Comparison of ENCODE assay signal across 12 cellular contexts in genomic region chr9:33186457-33187168, GRCh38. TPM values are rescaled to one million over a fixed set of nuclear protein-coding genes. Genes with fewer than 3 reads are reported as not detected.
DNase-seq lines count a peak whose midpoint lies in the region; ATAC-seq, FAIRE-seq and TF ChIP-seq lines count a peak whose summit lies in the region.
"Had no signal": no experiment of that assay in that cellular context is flagged by ENCODE, and none has a peak within 500 bp of the region (broad histone marks: within the 10 kb centered on the region; RNA-seq: fewer than 3 reads in every experiment).

No MANE protein-coding gene starts in this region.

- DNase-seq in dermis blood vessel endothelial cell (peak; percentile 46), HepG2 (ENCODE audit: low spot score) (no peak), stomach (peak; percentile 68), superior temporal gyrus (ENCODE audit: extremely low spot score) (no peak), dedifferentiated amniotic fluid mesenchymal stem cell (ENCODE audit: extremely low spot score) (no peak), testis (no peak), 8988T (no peak)
- DNase-seq: spleen had no signal

- ATAC-seq in HG03442 (IDR thresholded peaks at IDR 0.05; ENCODE audit: unreplicated experiment) (peak; percentile 55), HepG2 (peak; percentile 36)

- H3K27ac ChIP-seq in HepG2 (ENCODE audit: extremely low read length, insufficient read depth, low read length) (no peak overlapping the region), stomach (peak overlapping the region; percentile 57 to 86 (median 77)), testis (peak overlapping the region in 1 of 2 donors; percentile 2)
- H3K27ac ChIP-seq: Peyer's patch, spleen had no signal

- H3K4me3 ChIP-seq in HepG2 (replicated peaks in 1 of 3; ENCODE audit: insufficient read depth in 1 of 3, low read depth in 2 of 3, low read length in 3 of 3): no peak overlapping the region
- H3K4me3 ChIP-seq in stomach: no peak overlapping the region
- H3K4me3 ChIP-seq in testis: no peak overlapping the region
- H3K4me3 ChIP-seq: Peyer's patch, spleen had no signal

- H2AFZ ChIP-seq in HepG2 (ENCODE audit: low read length): no peak overlapping the region

- H3K27me3 ChIP-seq in HepG2 (ENCODE audit: control insufficient read depth in 1 of 2, insufficient read depth in 2 of 2, low read length in 2 of 2): peaks cover 1 to 30% of the 10 kb centered on the region in 2 experiments; a peak in 4 of 5 replicates
- H3K27me3 ChIP-seq in stomach: no peaks in the 10 kb centered on the region
- H3K27me3 ChIP-seq in testis: no peaks in the 10 kb centered on the region
- H3K27me3 ChIP-seq: Peyer's patch, spleen had no signal

- TF ChIP-seq CTCF in HepG2 (CRISPR knock-in tag; IDR thresholded peaks at IDR 0.05): no peak
- TF ChIP-seq CTCF in stomach (IDR thresholded peaks at IDR 0.05): no peak
- TF ChIP-seq CTCF in testis (IDR thresholded peaks at IDR 0.05): no peak

- H4K20me1 ChIP-seq in HepG2 (ENCODE audit: insufficient read depth, low read length): no peaks in the 10 kb centered on the region

- H3K9me3 ChIP-seq in HepG2 (ENCODE audit: low read length) (no peaks in the 10 kb centered on the region), stomach (no peaks in the 10 kb centered on the region), testis (no peaks in the 10 kb centered on the region)
- H3K9me3 ChIP-seq: Peyer's patch, spleen had no signal

- intact Hi-C loops in HepG2 (cut with micrococcal nuclease; ENCODE audit: unreplicated experiment) (no loop called here), stomach (cut with DNase I; ENCODE audit: low total_unique reads) (no loop called here), testis (cut with DNase I; ENCODE audit: low total_unique reads) (no loop called here)

- POLR2A ChIA-PET in HepG2 (lab: Yijun Ruan, JAX): interaction anchor here (1.2 to 1.3 kb wide), 2 partner anchors 20 to 21 kb away, joined by 3 read pairs; partner anchors contain the start of gene B4GALT1

- no peaks in the 10 kb centered on the region for H3K79me2 ChIP-seq in HepG2 (ENCODE audit: insufficient read depth, low read length)

- no peak for TF ChIP-seq RAD21 in HepG2 (CRISPR knock-in tag; IDR thresholded peaks at IDR 0.05)

- H3K4me1 ChIP-seq in HepG2 (ENCODE audit: insufficient read depth, low read length): peaks cover 18% of the 10 kb centered on the region; the same call in 1 of the 2 replicates
- H3K4me1 ChIP-seq in stomach: peaks cover 30 to 51% (median 39%) of the 10 kb centered on the region in 4 donors
- peaks cover 14% of the 10 kb centered on the region for H3K4me1 ChIP-seq in testis

- WGBS in HepG2 (ENCODE audit: low lambda C conversion rate): 0% methylated on average over 1 of the region's 3 CpGs
- 31 to 52% (median 33%) methylated on average over 3 of the region's 3 CpGs for WGBS in stomach, 5 donors
- WGBS in testis, 2 donors: 29 to 48% methylated on average over 3 of the region's 3 CpGs

- TF ChIP-seq POLR2A in HepG2 (IDR thresholded peaks at IDR 0.05; ENCODE audit: insufficient read depth in 1 of 2, low read depth in 2 of 2, low read length in 2 of 2) (no peak), stomach (IDR thresholded peaks at IDR 0.05) (no peak), testis (IDR thresholded peaks at IDR 0.05) (no peak)

- no TSS peak for BruUV-seq in HepG2 (replicated peaks; lab: Mats Ljungman, UMichigan)

- no peak overlapping the region; the same call in 1 of the 2 replicates for H3K4me2 ChIP-seq in HepG2 (ENCODE audit: low read depth, low read length)

- H3K36me3 ChIP-seq in HepG2 (replicated peaks in 1 of 2; ENCODE audit: control insufficient read depth in 1 of 2, insufficient read depth in 2 of 2, low read length in 2 of 2) (no peaks in the 10 kb centered on the region), stomach (no peaks in the 10 kb centered on the region), testis (ENCODE audit: low read depth, missing control alignments) (no peaks in the 10 kb centered on the region)
- H3K36me3 ChIP-seq: Peyer's patch, spleen had no signal

- no peak for TF ChIP-seq EP300 in HepG2 (IDR thresholded peaks at IDR 0.05; ENCODE audit: low read depth in 2 of 2, low read length in 2 of 2)
- TF ChIP-seq EP300 in HepG2 (CRISPR knock-in tag; IDR thresholded peaks at IDR 0.05; ENCODE audit: borderline replicate concordance): no peak
- TF ChIP-seq EP300 in stomach (IDR thresholded peaks at IDR 0.05): no peak

- no peak overlapping the region for H3K9ac ChIP-seq in HepG2 (ENCODE audit: insufficient read depth, low read depth, low read length)

- no peak for FAIRE-seq in HepG2 (lab: Jason Lieb, UNC)
- FAIRE-seq: TTC549 had no signal

- CTCF ChIA-PET in HepG2 (lab: Yijun Ruan, JAX; ENCODE audit: low intra/inter-chr PET ratio, low total read pairs): no interaction called here

- in situ Hi-C loops in HepG2 (cut with HindIII; ENCODE audit: extremely low pct_ligation_motif_present, low pct_unique_long_range_greater_than_20kb): no loop called here

TF ChIP-seq in HepG2, 621 proteins besides CTCF, POLR2A, EP300 and RAD21:
- no peak for TF ChIP-seq NFYB (CRISPR knock-in tag; IDR thresholded peaks at IDR 0.05)
- no peak for TF ChIP-seq PTBP1 (IDR thresholded peaks at IDR 0.05; ENCODE audit: low read depth, low read length, poor library complexity, severe bottlenecking)

RNA-seq across cellular contexts. Expression of gene B4GALT1, which starts 19.5 kb away (rescaled TPM):
- total RNA-seq in dermis blood vessel endothelial cell (14.1 and 35.7 TPM in 2 replicates), HepG2 (2016; rRNA removed; fragmentation: Illumina TruSeq; extraction: Trizol) (15.7 TPM in 2 replicates), stomach (100 to 1,000 TPM in 1 of 5 donors, 10 to 100 TPM in 3, 1 to 10 TPM in 1; 6.4 to 125 (median 25.0) TPM), testis (100 to 1,000 TPM; 192 to 212 TPM)
- total RNA-seq in HepG2 (2016; cell fraction: cytosol; rRNA removed; fragmentation: Illumina TruSeq; extraction: Trizol; ENCODE audit: low read depth): 3.3 and 3.4 TPM in 2 replicates
- total RNA-seq in HepG2 (2016; cell fraction: insoluble cytoplasmic fraction; rRNA removed; fragmentation: Illumina TruSeq; extraction: Trizol): 13.5 and 16.1 TPM in 2 replicates
- 19.9 and 20.6 TPM in 2 replicates for total RNA-seq in HepG2 (2016; cell fraction: membrane; rRNA removed; fragmentation: Illumina TruSeq; extraction: Trizol)
- 22.5 and 25.2 TPM in 2 replicates for total RNA-seq in HepG2 (2016; cell fraction: nucleus; rRNA removed; fragmentation: Illumina TruSeq; extraction: Trizol)
- polyA plus RNA-seq in HepG2 (2011; rRNA removed) (33.5 and 37.5 TPM in 2 replicates), stomach (10 to 100 TPM; 23.4 to 31.4 (median 24.8) TPM), testis (ENCODE audit: insufficient read depth, low read depth, low replicate concordance) (112 TPM)
- 35.6 and 46.0 TPM in 2 replicates for polyA plus RNA-seq in HepG2 (2011; cell fraction: cytosol; rRNA removed)
- 14.7 and 19.1 TPM in 2 replicates for polyA plus RNA-seq in HepG2 (2011; cell fraction: nucleus; rRNA removed)
- 57.7 and 61.1 TPM in 2 replicates for polyA plus RNA-seq in HepG2 (2012)
- 5.0 and 5.4 TPM in 2 replicates for polyA plus RNA-seq in HepG2 (2016; cell fraction: cytosol; fragmentation: Illumina TruSeq; extraction: Trizol; ENCODE audit: low read depth)
- polyA plus RNA-seq in HepG2 (2016; cell fraction: insoluble cytoplasmic fraction; fragmentation: Illumina TruSeq; extraction: Trizol; ENCODE audit: low read depth): 21.1 and 25.1 TPM in 2 replicates
- 21.2 TPM in 2 replicates for polyA plus RNA-seq in HepG2 (2016; cell fraction: membrane; fragmentation: Illumina TruSeq; extraction: Trizol; ENCODE audit: low read depth)
- polyA plus RNA-seq in HepG2 (2016; cell fraction: nucleus; fragmentation: Illumina TruSeq; extraction: Trizol; ENCODE audit: insufficient read depth, low read depth): 40.6 and 42.3 TPM in 2 replicates
- 78.3 and 316 TPM in 2 replicates for polyA minus RNA-seq in HepG2 (2011; rRNA and poly(A)+ RNA removed; ENCODE audit: low replicate concordance)
- polyA minus RNA-seq in HepG2 (2011; cell fraction: cytosol; rRNA and poly(A)+ RNA removed): 35.8 and 41.0 TPM in 2 replicates
- 17.3 and 22.3 TPM in 2 replicates for polyA minus RNA-seq in HepG2 (2011; cell fraction: nucleus; rRNA and poly(A)+ RNA removed)

RNA-seq across cellular contexts. Expression of gene SPINK4, which starts 53.4 kb away (rescaled TPM):
- total RNA-seq in dermis blood vessel endothelial cell (not detected in 2 replicates), HepG2 (2016; rRNA removed; fragmentation: Illumina TruSeq; extraction: Trizol) (0.53 and 0.98 TPM in 2 replicates), stomach (10 to 100 TPM in 1 of 5 donors, not detected in 4; 29.5 TPM), testis (not detected)
- total RNA-seq in HepG2 (2016; cell fraction: cytosol; rRNA removed; fragmentation: Illumina TruSeq; extraction: Trizol; ENCODE audit: low read depth): not detected in 2 replicates
- 0.41 TPM in 1 of 2 replicates, not detected in the other for total RNA-seq in HepG2 (2016; cell fraction: insoluble cytoplasmic fraction; rRNA removed; fragmentation: Illumina TruSeq; extraction: Trizol)
- 0.65 TPM in 1 of 2 replicates, not detected in the other for total RNA-seq in HepG2 (2016; cell fraction: membrane; rRNA removed; fragmentation: Illumina TruSeq; extraction: Trizol)
- total RNA-seq in HepG2 (2016; cell fraction: nucleus; rRNA removed; fragmentation: Illumina TruSeq; extraction: Trizol): not detected in 2 replicates
- polyA plus RNA-seq in HepG2 (2011; rRNA removed) (2.0 and 3.4 TPM in 2 replicates), stomach (10 to 100 TPM in 1 of 3 donors, 1 to 10 TPM in 1, not detected in 1; 2.1 to 19.1 TPM), testis (ENCODE audit: insufficient read depth, low read depth, low replicate concordance) (not detected)
- polyA plus RNA-seq in HepG2 (2011; cell fraction: cytosol; rRNA removed): 3.7 and 4.0 TPM in 2 replicates
- 1.3 TPM in 1 of 2 replicates, not detected in the other for polyA plus RNA-seq in HepG2 (2011; cell fraction: nucleus; rRNA removed)
- 0.72 TPM in 1 of 2 replicates, not detected in the other for polyA plus RNA-seq in HepG2 (2012)
- polyA plus RNA-seq in HepG2 (2016; cell fraction: cytosol; fragmentation: Illumina TruSeq; extraction: Trizol; ENCODE audit: low read depth): not detected in 2 replicates
- polyA plus RNA-seq in HepG2 (2016; cell fraction: insoluble cytoplasmic fraction; fragmentation: Illumina TruSeq; extraction: Trizol; ENCODE audit: low read depth): not detected in 2 replicates
- polyA plus RNA-seq in HepG2 (2016; cell fraction: membrane; fragmentation: Illumina TruSeq; extraction: Trizol; ENCODE audit: low read depth): not detected in 2 replicates
- not detected in 2 replicates for polyA plus RNA-seq in HepG2 (2016; cell fraction: nucleus; fragmentation: Illumina TruSeq; extraction: Trizol; ENCODE audit: insufficient read depth, low read depth)
- 1.7 and 183 TPM in 2 replicates for polyA minus RNA-seq in HepG2 (2011; rRNA and poly(A)+ RNA removed; ENCODE audit: low replicate concordance)
- polyA minus RNA-seq in HepG2 (2011; cell fraction: cytosol; rRNA and poly(A)+ RNA removed): 7.4 TPM in 2 replicates
- 4.6 TPM in 1 of 2 replicates, not detected in the other for polyA minus RNA-seq in HepG2 (2011; cell fraction: nucleus; rRNA and poly(A)+ RNA removed)
- total RNA-seq: glomerular endothelial cell, spleen had no signal

Comparison
In these comparisons a context has a peak if more than half of its experiments do, and no peak if none do; other contexts are left out.
1. DNase-seq: peak in dermis blood vessel endothelial cell (single experiment) and stomach (single experiment); none in HepG2 (single experiment), superior temporal gyrus (single experiment), dedifferentiated amniotic fluid mesenchymal stem cell (single experiment), testis (single experiment) and 8988T (single experiment).